ENCODE assay signal across 19 cellular contexts in genomic region chr18:60117321-60117720, GRCh38.
DNase-seq lines count a peak whose midpoint lies in the region; ATAC-seq, FAIRE-seq and TF ChIP-seq lines count a peak whose summit lies in the region.
"Had no signal": no experiment of that assay in that cellular context is flagged by ENCODE, and none has a peak within 500 bp of the region (broad histone marks: within the 10 kb centered on the region; RNA-seq: fewer than 3 reads in every experiment).

No MANE protein-coding gene starts in this region.

- no peaks in the 10 kb centered on the region for H4K20me1 ChIP-seq in IMR-90 (ENCODE audit: insufficient read depth, low read length)

- ATAC-seq in IMR-90 (ENCODE audit: low read depth) = no peak

- H3K4me1 ChIP-seq in IMR-90 (ENCODE audit: control insufficient read depth, insufficient read depth, low read length) (no peaks in the 10 kb centered on the region), endodermal cell (ENCODE audit: control insufficient read depth, insufficient read depth, low read length) (no peaks in the 10 kb centered on the region), small intestine (ENCODE audit: control insufficient read depth in 2 of 2, insufficient read depth in 1 of 2, low read depth in 1 of 2, low read length in 1 of 2) (no peaks in the 10 kb centered on the region)
- H3K4me1 ChIP-seq: HAP-1 had no signal

- no peak overlapping the region for H2BK120ac ChIP-seq in IMR-90 (ENCODE audit: low read depth, low read length)

- H3K9me3 Mint-ChIP-seq in endodermal cell (no peaks in the 10 kb centered on the region), chondrocyte (ENCODE audit: low read depth) (peaks cover 15% of the 10 kb centered on the region)
- no peaks in the 10 kb centered on the region for H3K9me3 Mint-ChIP-seq in activated naive CD4-positive, alpha-beta T cell treated with anti-CD3 and anti-CD28 coated beads, Interleukin-2, amount 10 ng/mL, durations not matched to agents 7 days and 5 days
- H3K9me3 Mint-ChIP-seq: HFFc6 had no signal

- TF ChIP-seq RAD21 in IMR-90 (IDR thresholded peaks at IDR 0.05; ENCODE audit: low read length) = no peak

- no peak overlapping the region for H4K91ac ChIP-seq in IMR-90 (ENCODE audit: insufficient read depth, low read depth, low read length)

- no peak overlapping the region for H3K14ac ChIP-seq in IMR-90 (replicated peaks; ENCODE audit: low read depth, low read length)

- no peak overlapping the region for H3K56ac ChIP-seq in IMR-90 (ENCODE audit: extremely low read depth, insufficient read depth, low read length)

- H3K4me3 Mint-ChIP-seq in endodermal cell (no peak overlapping the region), chondrocyte (ENCODE audit: unreplicated experiment) (no peak overlapping the region)
- H3K4me3 Mint-ChIP-seq in activated naive CD4-positive, alpha-beta T cell treated with anti-CD3 and anti-CD28 coated beads, Interleukin-2, amount 10 ng/mL, durations not matched to agents 7 days and 5 days = no peak overlapping the region
- H3K4me3 Mint-ChIP-seq: CD4-positive, alpha-beta memory T cell; HFFc6 had no signal

- H2AK9ac ChIP-seq in IMR-90 (replicated peaks; ENCODE audit: low read depth, low read length, poor library complexity) = no peak overlapping the region

- no CpG with 5 or more reads among the region's 6 CpGs for WGBS in IMR-90 (ENCODE audit: extremely low coverage in 2 of 2, insufficient read length in 1 of 2), 2 experiments
- 41 to 55% methylated on average over 3 to 6 of the region's 6 CpGs for WGBS in endodermal cell (ENCODE audit: insufficient coverage in 1 of 2, insufficient read length in 1 of 2), 2 experiments
- 11 to 50% (median 30%) methylated on average over 6 of the region's 6 CpGs for WGBS in small intestine, 3 donors

- no peak overlapping the region for H2BK15ac ChIP-seq in IMR-90 (ENCODE audit: low read depth, low read length)

- DNase-seq in IMR-90 = no peak
- peak; percentile 58 for DNase-seq in endodermal cell
- peak; percentile 22 for DNase-seq in iPS-NIHi7 (ENCODE audit: extremely low spot score)
- peak; percentile 11 for DNase-seq in small intestine
- DNase-seq in ecto neural progenitor cell (ENCODE audit: low spot score) = no peak
- no peak for DNase-seq in chondrocyte (ENCODE audit: low spot score)
- no peak for DNase-seq in mesenteric fat pad (ENCODE audit: low spot score)
- DNase-seq in activated naive CD4-positive, alpha-beta T cell treated with anti-CD3 and anti-CD28 coated beads, Interleukin-2, amount 10 ng/mL, durations not matched to agents 7 days and 5 days = no peak
- DNase-seq: C1 segment of cervical spinal cord; Calu3; CD4-positive, alpha-beta memory T cell; COR-L47; DMS53; DMS79 treated with DMSO at 0.1 percent for 48 hours; GF-D8; HFFc6 had no signal

- no peak overlapping the region for H2AK5ac ChIP-seq in IMR-90 (ENCODE audit: low read depth, low read length)

- intact Hi-C loops in IMR-90 (cut with micrococcal nuclease) = no loop called here

- no peak overlapping the region for H3K9ac ChIP-seq in IMR-90 (ENCODE audit: low read depth, low read length)
- no peak overlapping the region for H3K9ac ChIP-seq in endodermal cell (ENCODE audit: extremely low read depth, low read length, poor library complexity, severe bottlenecking)

- H2AFZ ChIP-seq in IMR-90 (replicated peaks; ENCODE audit: low read length, poor library complexity) = peak overlapping the region; percentile 50

- CTCF ChIA-PET in IMR-90 (lab: Yijun Ruan, JAX) = no interaction called here
- CTCF ChIA-PET in activated naive CD4-positive, alpha-beta T cell treated with anti-CD3 and anti-CD28 coated beads, Interleukin-2, amount 10 ng/mL, durations not matched to agents 7 days and 5 days (lab: Charles Lee) = no interaction called here

- H3K36me3 ChIP-seq in IMR-90 (ENCODE audit: control insufficient read depth, insufficient read depth, low read length) = no peaks in the 10 kb centered on the region
- no peaks in the 10 kb centered on the region for H3K36me3 ChIP-seq in endodermal cell (ENCODE audit: control insufficient read depth, insufficient read depth, low read length)
- no peaks in the 10 kb centered on the region for H3K36me3 ChIP-seq in small intestine (ENCODE audit: control insufficient read depth in 2 of 2, insufficient read depth in 2 of 2, low read length in 2 of 2)
- H3K36me3 ChIP-seq: HAP-1 had no signal

- dilution Hi-C loops in IMR-90 (cut with HindIII; ENCODE audit: low sequenced_read_pairs, unreplicated experiment) = no loop called here

- H3K79me1 ChIP-seq in IMR-90 (ENCODE audit: low read depth in 1 of 2, low read length in 2 of 2) = no peaks in the 10 kb centered on the region

- H3K36me3 Mint-ChIP-seq in endodermal cell (ENCODE audit: low read depth) (no peaks in the 10 kb centered on the region), chondrocyte (ENCODE audit: low read depth) (no peaks in the 10 kb centered on the region)
- H3K36me3 Mint-ChIP-seq in activated naive CD4-positive, alpha-beta T cell treated with anti-CD3 and anti-CD28 coated beads, Interleukin-2, amount 10 ng/mL, durations not matched to agents 7 days and 5 days = no peaks in the 10 kb centered on the region
- H3K36me3 Mint-ChIP-seq: CD4-positive, alpha-beta memory T cell had no signal

- H3K27ac ChIP-seq in IMR-90 (ENCODE audit: insufficient read depth, low read length) = no peak overlapping the region
- no peak overlapping the region for H3K27ac ChIP-seq in endodermal cell (ENCODE audit: low read depth, low read length)
- H3K27ac ChIP-seq in small intestine (ENCODE audit: low read depth in 1 of 2, low read length in 1 of 2) = no peak overlapping the region

- no peaks in the 10 kb centered on the region for H3K9me1 ChIP-seq in IMR-90 (ENCODE audit: insufficient read depth, low read length)

- no peak for FAIRE-seq in small intestine (lab: Jason Lieb, UNC)
- FAIRE-seq: GM12891, GM18507 had no signal

- H3K4me2 ChIP-seq in IMR-90 (ENCODE audit: low read depth, low read length) = no peak overlapping the region

- H3K4me1 Mint-ChIP-seq in endodermal cell (peaks cover 28% of the 10 kb centered on the region), chondrocyte (ENCODE audit: low read depth) (no peaks in the 10 kb centered on the region)
- H3K4me1 Mint-ChIP-seq in activated naive CD4-positive, alpha-beta T cell treated with anti-CD3 and anti-CD28 coated beads, Interleukin-2, amount 10 ng/mL, durations not matched to agents 7 days and 5 days = no peaks in the 10 kb centered on the region
- H3K4me1 Mint-ChIP-seq: CD4-positive, alpha-beta memory T cell had no signal

- no peak for TF ChIP-seq POLR2A in IMR-90 (IDR thresholded peaks at IDR 0.05; ENCODE audit: low read depth, low read length)

- no peak overlapping the region for H3K23ac ChIP-seq in IMR-90 (ENCODE audit: low read depth, low read length)

- POLR2A ChIA-PET in IMR-90 (lab: Charles Lee; ENCODE audit: unreplicated experiment) = no interaction called here

- H3K18ac ChIP-seq in IMR-90 (ENCODE audit: low read depth, low read length) = no peak overlapping the region

- H3K9me3 ChIP-seq in IMR-90 (ENCODE audit: control insufficient read depth, insufficient read depth, low read length) (no peaks in the 10 kb centered on the region), endodermal cell (ENCODE audit: control insufficient read depth, low read length) (no peaks in the 10 kb centered on the region), small intestine (ENCODE audit: control insufficient read depth, low read depth) (no peaks in the 10 kb centered on the region)
- H3K9me3 ChIP-seq: HAP-1 had no signal

- H4K8ac ChIP-seq in IMR-90 (ENCODE audit: low read depth in 2 of 2, low read length in 2 of 2) = no peak overlapping the region

- no TSS peak for BruUV-seq in IMR-90 (replicated peaks; lab: Mats Ljungman, UMichigan)

- in situ Hi-C loops in IMR-90 (cut with MboI; ENCODE audit: low sequenced_read_pairs) = no loop called here

- TF ChIP-seq CTCF in IMR-90 (conservative IDR thresholded peaks at IDR 0.05; ENCODE audit: low read depth, low read length) (no peak), endodermal cell (conservative IDR thresholded peaks at IDR 0.05) (no peak), chondrocyte (IDR thresholded peaks at IDR 0.05) (no peak)

- no peak overlapping the region for H2BK5ac ChIP-seq in IMR-90 (ENCODE audit: low read depth, low read length, poor library complexity, severe bottlenecking)

- H4K5ac ChIP-seq in IMR-90 (ENCODE audit: low read depth, low read length) = no peak overlapping the region

- peak overlapping the region; percentile 49 for H3K27ac Mint-ChIP-seq in endodermal cell
- no peak overlapping the region for H3K27ac Mint-ChIP-seq in chondrocyte (ENCODE audit: unreplicated experiment)
- no peak overlapping the region for H3K27ac Mint-ChIP-seq in activated naive CD4-positive, alpha-beta T cell treated with anti-CD3 and anti-CD28 coated beads, Interleukin-2, amount 10 ng/mL, durations not matched to agents 7 days and 5 days
- H3K27ac Mint-ChIP-seq: CD4-positive, alpha-beta memory T cell; HFFc6 had no signal

- H2BK20ac ChIP-seq in IMR-90 (ENCODE audit: low read depth, low read length) = no peak overlapping the region

- H3K27me3 Mint-ChIP-seq in endodermal cell (ENCODE audit: insufficient read depth) (peaks cover 2% of the 10 kb centered on the region), chondrocyte (ENCODE audit: low read depth) (peaks cover 15% of the 10 kb centered on the region)
- H3K27me3 Mint-ChIP-seq in activated naive CD4-positive, alpha-beta T cell treated with anti-CD3 and anti-CD28 coated beads, Interleukin-2, amount 10 ng/mL, durations not matched to agents 7 days and 5 days = no peaks in the 10 kb centered on the region
- H3K27me3 Mint-ChIP-seq: CD4-positive, alpha-beta memory T cell had no signal

- no peaks in the 10 kb centered on the region for H3K27me3 ChIP-seq in IMR-90 (ENCODE audit: control insufficient read depth, insufficient read depth, low read length)
- peaks cover 10% of the 10 kb centered on the region for H3K27me3 ChIP-seq in endodermal cell (ENCODE audit: control insufficient read depth, insufficient read depth, low read length, poor library complexity, severe bottlenecking)
- H3K27me3 ChIP-seq in small intestine (ENCODE audit: control insufficient read depth in 2 of 2, insufficient read depth in 2 of 2, low read length in 2 of 2) = no peaks in the 10 kb centered on the region

- H3K4ac ChIP-seq in IMR-90 (ENCODE audit: low read depth, low read length) = no peak overlapping the region

- no peak overlapping the region for H3K4me3 ChIP-seq in IMR-90 (ENCODE audit: insufficient read depth, low read depth, low read length)
- no peak overlapping the region for H3K4me3 ChIP-seq in endodermal cell (ENCODE audit: low read length)
- H3K4me3 ChIP-seq in small intestine (ENCODE audit: low read depth in 1 of 2, low read length in 2 of 2) = no peak overlapping the region
- H3K4me3 ChIP-seq: HAP-1 had no signal

TF ChIP-seq in IMR-90, 13 proteins besides CTCF, POLR2A, EP300 and RAD21:
- TF ChIP-seq CEBPB (IDR thresholded peaks at IDR 0.05; ENCODE audit: low read depth, low read length) (no peak), NFE2L2 (IDR thresholded peaks at IDR 0.05; ENCODE audit: low read depth, low read length) (no peak), RFX5 (IDR thresholded peaks at IDR 0.05; ENCODE audit: low read depth, low read length) (no peak)

Comparison
In these comparisons a context has a peak if more than half of its experiments do, and no peak if none do; other contexts are left out.
1. DNase-seq: peak in endodermal cell (single experiment), iPS-NIHi7 (single experiment) and small intestine (single experiment); none in IMR-90 (single experiment), ecto neural progenitor cell (single experiment), chondrocyte (single experiment), mesenteric fat pad (single experiment) and activated naive CD4-positive, alpha-beta T cell treated with anti-CD3 and anti-CD28 coated beads, Interleukin-2, amount 10 ng/mL, durations not matched to agents 7 days and 5 days (single experiment).